In the genomic region with DNA sequence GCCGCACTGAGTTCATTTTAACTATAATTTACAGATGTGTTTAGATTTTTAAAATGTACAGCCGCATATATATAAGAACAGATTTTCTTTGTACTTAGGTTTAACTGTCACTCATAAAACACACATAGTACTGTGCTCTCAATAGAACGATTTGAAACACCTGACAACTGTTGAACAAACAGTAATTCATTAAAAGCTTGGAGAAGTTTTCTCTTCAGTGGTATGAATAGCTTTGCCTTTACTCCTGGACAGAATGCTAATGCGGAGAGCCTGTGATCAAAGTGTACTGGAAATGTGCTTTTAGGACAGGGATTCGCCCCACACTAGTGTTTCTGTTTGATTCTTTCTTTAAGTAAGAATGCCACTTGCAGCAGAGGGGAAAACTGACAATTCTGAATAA, we compare ENCODE assay signal across 1 cellular context.
TF ChIP-seq lines count a peak whose summit lies in the region.

No MANE protein-coding gene starts in this region.

TF ChIP-seq in GM23338, 12 proteins besides CTCF, POLR2A, EP300 and RAD21 (continued from another document):
- TF ChIP-seq, protein P1, sequence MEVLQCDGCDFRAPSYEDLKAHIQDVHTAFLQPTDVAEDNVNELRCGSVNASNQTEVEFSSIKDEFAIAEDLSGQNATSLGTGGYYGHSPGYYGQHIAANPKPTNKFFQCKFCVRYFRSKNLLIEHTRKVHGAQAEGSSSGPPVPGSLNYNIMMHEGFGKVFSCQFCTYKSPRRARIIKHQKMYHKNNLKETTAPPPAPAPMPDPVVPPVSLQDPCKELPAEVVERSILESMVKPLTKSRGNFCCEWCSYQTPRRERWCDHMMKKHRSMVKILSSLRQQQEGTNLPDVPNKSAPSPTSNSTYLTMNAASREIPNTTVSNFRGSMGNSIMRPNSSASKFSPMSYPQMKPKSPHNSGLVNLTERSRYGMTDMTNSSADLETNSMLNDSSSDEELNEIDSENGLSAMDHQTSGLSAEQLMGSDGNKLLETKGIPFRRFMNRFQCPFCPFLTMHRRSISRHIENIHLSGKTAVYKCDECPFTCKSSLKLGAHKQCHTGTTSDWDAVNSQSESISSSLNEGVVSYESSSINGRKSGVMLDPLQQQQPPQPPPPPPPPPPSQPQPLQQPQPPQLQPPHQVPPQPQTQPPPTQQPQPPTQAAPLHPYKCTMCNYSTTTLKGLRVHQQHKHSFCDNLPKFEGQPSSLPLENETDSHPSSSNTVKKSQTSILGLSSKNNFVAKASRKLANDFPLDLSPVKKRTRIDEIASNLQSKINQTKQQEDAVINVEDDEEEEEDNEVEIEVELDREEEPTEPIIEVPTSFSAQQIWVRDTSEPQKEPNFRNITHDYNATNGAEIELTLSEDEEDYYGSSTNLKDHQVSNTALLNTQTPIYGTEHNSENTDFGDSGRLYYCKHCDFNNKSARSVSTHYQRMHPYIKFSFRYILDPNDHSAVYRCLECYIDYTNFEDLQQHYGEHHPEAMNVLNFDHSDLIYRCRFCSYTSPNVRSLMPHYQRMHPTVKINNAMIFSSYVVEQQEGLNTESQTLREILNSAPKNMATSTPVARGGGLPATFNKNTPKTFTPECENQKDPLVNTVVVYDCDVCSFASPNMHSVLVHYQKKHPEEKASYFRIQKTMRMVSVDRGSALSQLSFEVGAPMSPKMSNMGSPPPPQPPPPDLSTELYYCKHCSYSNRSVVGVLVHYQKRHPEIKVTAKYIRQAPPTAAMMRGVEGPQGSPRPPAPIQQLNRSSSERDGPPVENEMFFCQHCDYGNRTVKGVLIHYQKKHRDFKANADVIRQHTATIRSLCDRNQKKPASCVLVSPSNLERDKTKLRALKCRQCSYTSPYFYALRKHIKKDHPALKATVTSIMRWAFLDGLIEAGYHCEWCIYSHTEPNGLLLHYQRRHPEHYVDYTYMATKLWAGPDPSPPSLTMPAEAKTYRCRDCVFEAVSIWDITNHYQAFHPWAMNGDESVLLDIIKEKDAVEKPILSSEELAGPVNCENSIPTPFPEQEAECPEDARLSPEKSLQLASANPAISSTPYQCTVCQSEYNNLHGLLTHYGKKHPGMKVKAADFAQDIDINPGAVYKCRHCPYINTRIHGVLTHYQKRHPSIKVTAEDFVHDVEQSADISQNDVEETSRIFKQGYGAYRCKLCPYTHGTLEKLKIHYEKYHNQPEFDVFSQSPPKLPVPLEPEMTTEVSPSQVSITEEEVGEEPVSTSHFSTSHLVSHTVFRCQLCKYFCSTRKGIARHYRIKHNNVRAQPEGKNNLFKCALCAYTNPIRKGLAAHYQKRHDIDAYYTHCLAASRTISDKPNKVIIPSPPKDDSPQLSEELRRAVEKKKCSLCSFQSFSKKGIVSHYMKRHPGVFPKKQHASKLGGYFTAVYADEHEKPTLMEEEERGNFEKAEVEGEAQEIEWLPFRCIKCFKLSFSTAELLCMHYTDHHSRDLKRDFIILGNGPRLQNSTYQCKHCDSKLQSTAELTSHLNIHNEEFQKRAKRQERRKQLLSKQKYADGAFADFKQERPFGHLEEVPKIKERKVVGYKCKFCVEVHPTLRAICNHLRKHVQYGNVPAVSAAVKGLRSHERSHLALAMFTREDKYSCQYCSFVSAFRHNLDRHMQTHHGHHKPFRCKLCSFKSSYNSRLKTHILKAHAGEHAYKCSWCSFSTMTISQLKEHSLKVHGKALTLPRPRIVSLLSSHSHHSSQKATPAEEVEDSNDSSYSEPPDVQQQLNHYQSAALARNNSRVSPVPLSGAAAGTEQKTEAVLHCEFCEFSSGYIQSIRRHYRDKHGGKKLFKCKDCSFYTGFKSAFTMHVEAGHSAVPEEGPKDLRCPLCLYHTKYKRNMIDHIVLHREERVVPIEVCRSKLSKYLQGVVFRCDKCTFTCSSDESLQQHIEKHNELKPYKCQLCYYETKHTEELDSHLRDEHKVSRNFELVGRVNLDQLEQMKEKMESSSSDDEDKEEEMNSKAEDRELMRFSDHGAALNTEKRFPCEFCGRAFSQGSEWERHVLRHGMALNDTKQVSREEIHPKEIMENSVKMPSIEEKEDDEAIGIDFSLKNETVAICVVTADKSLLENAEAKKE (CRISPR knock-in tag; IDR thresholded peaks at IDR 0.05) = no peak
